ENCODE assay signal across 7 cellular contexts in the genomic region with DNA sequence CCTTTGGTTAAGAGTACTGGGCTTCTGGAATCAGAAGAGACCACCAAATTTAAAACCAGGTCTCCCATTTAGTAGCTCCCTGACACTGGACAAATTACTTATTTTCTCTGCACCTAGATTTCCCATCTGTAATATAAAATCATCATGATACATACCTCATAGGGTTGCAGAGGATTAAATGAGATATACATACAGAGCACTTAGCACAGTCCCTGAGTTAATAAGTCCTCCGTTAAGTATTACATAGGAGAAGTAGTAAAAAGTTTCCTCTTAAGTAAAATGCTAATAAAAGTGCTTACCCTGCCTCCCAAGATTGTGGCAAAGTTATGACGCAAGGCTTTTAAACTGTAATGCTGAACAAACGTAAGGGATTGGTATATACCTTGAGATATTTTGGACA. TPM values are rescaled to one million over a fixed set of nuclear protein-coding genes. Genes with fewer than 3 reads are reported as not detected.
A peak's percentile ranks its signal among the peaks of the same experiment; 100 is the strongest.
DNase-seq lines count a peak whose midpoint lies in the region; ATAC-seq and TF ChIP-seq lines count a peak whose summit lies in the region.

No MANE protein-coding gene starts in this region.

- in situ Hi-C loops in IMR-90 (cut with MboI; ENCODE audit: low sequenced_read_pairs): no loop called here

- peak overlapping the region; percentile 86 to 98 for H3K27ac Mint-ChIP-seq in natural killer cell

- H3K4me1 ChIP-seq in IMR-90 (ENCODE audit: control insufficient read depth, insufficient read depth, low read length) (no peaks in the 10 kb centered on the region), colonic mucosa (no peaks in the 10 kb centered on the region)

- H3K4ac ChIP-seq in IMR-90 (ENCODE audit: low read depth, low read length): no peak overlapping the region

- no TSS peak for BruUV-seq in IMR-90 (replicated peaks; lab: Mats Ljungman, UMichigan)

- dilution Hi-C loops in IMR-90 (cut with HindIII; ENCODE audit: low sequenced_read_pairs, unreplicated experiment): no loop called here

- H3K4me2 ChIP-seq in IMR-90 (ENCODE audit: low read depth, low read length): peak overlapping the region; percentile 84

- H3K9me1 ChIP-seq in IMR-90 (ENCODE audit: insufficient read depth, low read length): no peaks in the 10 kb centered on the region; the same call in 1 of the 2 replicates

- no peak for TF ChIP-seq POLR2A in IMR-90 (IDR thresholded peaks at IDR 0.05; ENCODE audit: low read depth, low read length)

- H3K27ac ChIP-seq in IMR-90 (ENCODE audit: insufficient read depth, low read length) (no peak overlapping the region), colonic mucosa (peak overlapping the region; percentile 52), caudate nucleus (ENCODE audit: low read depth, low read length) (no peak overlapping the region)

- CTCF ChIA-PET in IMR-90 (lab: Yijun Ruan, JAX): no interaction called here

- H4K5ac ChIP-seq in IMR-90 (ENCODE audit: low read depth, low read length): no peak overlapping the region

- no peak overlapping the region for H2BK15ac ChIP-seq in IMR-90 (ENCODE audit: low read depth, low read length)

- peak; percentile 6 for ATAC-seq in GM19372 (IDR thresholded peaks at IDR 0.05; ENCODE audit: low read depth, unreplicated experiment)
- ATAC-seq in IMR-90 (ENCODE audit: low read depth): 0 out of 2 replicates have a peak, but pooled peaks have one; percentile 31
- ATAC-seq in natural killer cell: peak in 2 of 3 donors; percentile 3 to 5

- H4K91ac ChIP-seq in IMR-90 (ENCODE audit: insufficient read depth, low read depth, low read length): no peak overlapping the region

- peak overlapping the region; percentile 28; the same call in 1 of the 2 replicates for H3K56ac ChIP-seq in IMR-90 (ENCODE audit: extremely low read depth, insufficient read depth, low read length)

- H2BK120ac ChIP-seq in IMR-90 (ENCODE audit: low read depth, low read length): no peak overlapping the region

- intact Hi-C loops in IMR-90 (cut with micrococcal nuclease) (no loop called here), colonic mucosa (cut with DNase I) (no loop called here), natural killer cell (cut with micrococcal nuclease) (no loop called here)

- H4K8ac ChIP-seq in IMR-90 (ENCODE audit: low read depth in 2 of 2, low read length in 2 of 2): peak overlapping the region in 1 of 2 experiments; percentile 68; a peak in 2 of 4 replicates

- no peaks in the 10 kb centered on the region for H3K9me3 Mint-ChIP-seq in natural killer cell

- TF ChIP-seq CTCF in IMR-90 (conservative IDR thresholded peaks at IDR 0.05; ENCODE audit: low read depth, low read length): no peak
- TF ChIP-seq CTCF in colonic mucosa (IDR thresholded peaks at IDR 0.05): no peak
- no peak for TF ChIP-seq CTCF in natural killer cell (IDR thresholded peaks at IDR 0.05)

- no peak overlapping the region for H2AK5ac ChIP-seq in IMR-90 (ENCODE audit: low read depth, low read length)

- peaks cover 0 to 7% of the 10 kb centered on the region in 2 experiments; a peak in 2 of 4 replicates for H3K79me1 ChIP-seq in IMR-90 (ENCODE audit: low read depth in 1 of 2, low read length in 2 of 2)

- no CpG with 5 or more reads among the region's 3 CpGs for WGBS in IMR-90 (ENCODE audit: extremely low coverage in 2 of 2, insufficient read length in 1 of 2), 2 experiments

- H3K27me3 Mint-ChIP-seq in natural killer cell (ENCODE audit: low read depth in 2 of 2): no peaks in the 10 kb centered on the region

- no peak for TF ChIP-seq RAD21 in IMR-90 (IDR thresholded peaks at IDR 0.05; ENCODE audit: low read length)

- H3K27me3 ChIP-seq in IMR-90 (ENCODE audit: control insufficient read depth, insufficient read depth, low read length) (0 out of 2 replicates have a peak, but pooled peaks cover 2% of the 10 kb centered on the region), colonic mucosa (no peaks in the 10 kb centered on the region)

- H3K23ac ChIP-seq in IMR-90 (ENCODE audit: low read depth, low read length): no peak overlapping the region

- no peaks in the 10 kb centered on the region for H3K9me3 ChIP-seq in IMR-90 (ENCODE audit: control insufficient read depth, insufficient read depth, low read length)
- no peaks in the 10 kb centered on the region for H3K9me3 ChIP-seq in colonic mucosa

- H2AFZ ChIP-seq in IMR-90 (replicated peaks; ENCODE audit: low read length, poor library complexity): no peak overlapping the region

- no peaks in the 10 kb centered on the region for H3K36me3 Mint-ChIP-seq in natural killer cell

- H2AK9ac ChIP-seq in IMR-90 (replicated peaks; ENCODE audit: low read depth, low read length, poor library complexity): no peak overlapping the region

- no peak overlapping the region for H3K18ac ChIP-seq in IMR-90 (ENCODE audit: low read depth, low read length)

- H2BK20ac ChIP-seq in IMR-90 (ENCODE audit: low read depth, low read length): no peak overlapping the region

- peaks cover 13 to 33% of the 10 kb centered on the region in 2 donors for H3K4me1 Mint-ChIP-seq in natural killer cell

- DNase-seq in IMR-90 (no peak), colonic mucosa (no peak), natural killer cell (no peak), NCI-H510A (lab: John Stamatoyannopoulos, UW) (no peak), C1 segment of cervical spinal cord (lab: John Stamatoyannopoulos, UW) (no peak), caudate nucleus (lab: John Stamatoyannopoulos, UW) (no peak)

- H3K9ac ChIP-seq in IMR-90 (ENCODE audit: low read depth, low read length): peak overlapping the region; percentile 64; the same call in 1 of the 2 replicates
- no peak overlapping the region for H3K9ac ChIP-seq in colonic mucosa (ENCODE audit: low read depth in 2 of 2, low read length in 2 of 2)

- no peaks in the 10 kb centered on the region for H4K20me1 ChIP-seq in IMR-90 (ENCODE audit: insufficient read depth, low read length)

- no peak overlapping the region for H2BK5ac ChIP-seq in IMR-90 (ENCODE audit: low read depth, low read length, poor library complexity, severe bottlenecking)

- no peak overlapping the region for H3K14ac ChIP-seq in IMR-90 (replicated peaks; ENCODE audit: low read depth, low read length)

- POLR2A ChIA-PET in IMR-90 (lab: Charles Lee; ENCODE audit: unreplicated experiment): no interaction called here

- H3K4me3 Mint-ChIP-seq in natural killer cell: peak overlapping the region; percentile 93

- peak overlapping the region; percentile 95 for H3K4me3 ChIP-seq in IMR-90 (ENCODE audit: insufficient read depth, low read depth, low read length)
- peak overlapping the region; percentile 46 for H3K4me3 ChIP-seq in colonic mucosa

- H3K36me3 ChIP-seq in IMR-90 (ENCODE audit: control insufficient read depth, insufficient read depth, low read length) (no peaks in the 10 kb centered on the region), colonic mucosa (no peaks in the 10 kb centered on the region)

TF ChIP-seq in IMR-90, 13 proteins besides CTCF, POLR2A, EP300 and RAD21:
- TF ChIP-seq CEBPB (IDR thresholded peaks at IDR 0.05; ENCODE audit: low read depth, low read length) (no peak), RFX5 (IDR thresholded peaks at IDR 0.05; ENCODE audit: low read depth, low read length) (no peak), MXI1 (IDR thresholded peaks at IDR 0.05; ENCODE audit: borderline replicate concordance, low read depth, low read length) (no peak), MAFK (IDR thresholded peaks at IDR 0.05; ENCODE audit: low read depth, low read length) (no peak), MAZ (IDR thresholded peaks at IDR 0.05; ENCODE audit: borderline replicate concordance, low read depth, low read length) (no peak), CHD1 (IDR thresholded peaks at IDR 0.05; ENCODE audit: low read depth, low read length) (no peak), SMC3 (IDR thresholded peaks at IDR 0.05; ENCODE audit: low read depth, low read length) (no peak), NFE2L2 (IDR thresholded peaks at IDR 0.05; ENCODE audit: low read depth, low read length) (no peak)
- TF ChIP-seq, protein P1, sequence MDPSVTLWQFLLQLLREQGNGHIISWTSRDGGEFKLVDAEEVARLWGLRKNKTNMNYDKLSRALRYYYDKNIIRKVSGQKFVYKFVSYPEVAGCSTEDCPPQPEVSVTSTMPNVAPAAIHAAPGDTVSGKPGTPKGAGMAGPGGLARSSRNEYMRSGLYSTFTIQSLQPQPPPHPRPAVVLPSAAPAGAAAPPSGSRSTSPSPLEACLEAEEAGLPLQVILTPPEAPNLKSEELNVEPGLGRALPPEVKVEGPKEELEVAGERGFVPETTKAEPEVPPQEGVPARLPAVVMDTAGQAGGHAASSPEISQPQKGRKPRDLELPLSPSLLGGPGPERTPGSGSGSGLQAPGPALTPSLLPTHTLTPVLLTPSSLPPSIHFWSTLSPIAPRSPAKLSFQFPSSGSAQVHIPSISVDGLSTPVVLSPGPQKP (IDR thresholded peaks at IDR 0.05; ENCODE audit: borderline replicate concordance, low read depth, low read length): no peak

RNA-seq across cellular contexts. Expression of a gene that starts 0.5 kb away (rescaled TPM):
- total RNA-seq in IMR-90 (2012; rRNA removed): 7.3 and 13.1 TPM in 2 replicates
- 3.0 and 4.0 TPM in 2 replicates for polyA plus RNA-seq in IMR-90 (2012; rRNA removed)
- polyA plus RNA-seq in IMR-90 (2012; cell fraction: cytosol; rRNA removed): 0.90 and 0.97 TPM in 2 replicates
- polyA plus RNA-seq in IMR-90 (2012; cell fraction: nucleus; rRNA removed; ENCODE audit: low replicate concordance): 1.7 and 6.0 TPM in 2 replicates
- total RNA-seq in colonic mucosa: 1 to 10 TPM; 6.1 to 8.5 TPM
- total RNA-seq in natural killer cell: 10 to 100 TPM; 11.3 to 15.6 (median 11.4) TPM
